Comparison of ENCODE assay signal across 17 cellular contexts in genomic region chr4:168615294-168615693, GRCh38.
DNase-seq lines count a peak whose midpoint lies in the region; ATAC-seq and TF ChIP-seq lines count a peak whose summit lies in the region.
"Had no signal": no experiment of that assay in that cellular context is flagged by ENCODE, and none has a peak within 500 bp of the region (broad histone marks: within the 10 kb centered on the region; RNA-seq: fewer than 3 reads in every experiment).

No MANE protein-coding gene starts in this region.

- peaks cover 6% of the 10 kb centered on the region for H3K9me3 Mint-ChIP-seq in neural progenitor cell
- H3K9me3 Mint-ChIP-seq: activated naive CD8-positive, alpha-beta T cell treated with anti-CD3 and anti-CD28 coated beads, Interleukin-2, amount 50 U/mL, for 24 hours; T-helper 1 cell treated with Interleukin-12 subunit alpha and Interleukin-12 subunit beta and Interleukin-4 antibody, amounts not matched to agents 30 μg/mL and 1 μg/mL, for 36 hours had no signal

- H3K4me2 ChIP-seq in neural progenitor cell, result peak overlapping the region; percentile 57

- no peak for TF ChIP-seq CTCF in neural progenitor cell (IDR thresholded peaks at IDR 0.05)

- peaks cover 30% of the 10 kb centered on the region for H3F3A ChIP-seq in neural progenitor cell (ENCODE audit: low read depth)

- no peak overlapping the region for H3K4me3 Mint-ChIP-seq in neural progenitor cell
- H3K4me3 Mint-ChIP-seq: activated naive CD8-positive, alpha-beta T cell treated with anti-CD3 and anti-CD28 coated beads, Interleukin-2, amount 50 U/mL, for 24 hours; T-helper 1 cell treated with Interleukin-12 subunit alpha and Interleukin-12 subunit beta and Interleukin-4 antibody, amounts not matched to agents 30 μg/mL and 1 μg/mL, for 36 hours had no signal

- H3K36me3 ChIP-seq in neural progenitor cell, result no peaks in the 10 kb centered on the region
- H3K36me3 ChIP-seq: uterus had no signal

- no peak overlapping the region for H2AFZ ChIP-seq in neural progenitor cell (replicated peaks)

- H3K9ac ChIP-seq in neural progenitor cell, result no peak overlapping the region

- peak overlapping the region; percentile 80 for H3K27ac ChIP-seq in neural progenitor cell
- H3K27ac ChIP-seq: C4-2B, psoas muscle, uterus had no signal

- no peaks in the 10 kb centered on the region for H3K27me3 ChIP-seq in neural progenitor cell
- H3K27me3 ChIP-seq: uterus had no signal

- ATAC-seq in HG03135 (IDR thresholded peaks at IDR 0.05; ENCODE audit: unreplicated experiment) (no peak), HG03442 (IDR thresholded peaks at IDR 0.05; ENCODE audit: unreplicated experiment) (no peak)
- ATAC-seq: activated naive CD8-positive, alpha-beta T cell treated with anti-CD3 and anti-CD28 coated beads, Interleukin-2, amount 50 U/mL, for 24 hours; psoas muscle had no signal

- H3K27ac Mint-ChIP-seq in neural progenitor cell, result peak overlapping the region; percentile 64
- H3K27ac Mint-ChIP-seq: activated naive CD8-positive, alpha-beta T cell treated with anti-CD3 and anti-CD28 coated beads, Interleukin-2, amount 50 U/mL, for 24 hours; T-helper 1 cell treated with Interleukin-12 subunit alpha and Interleukin-12 subunit beta and Interleukin-4 antibody, amounts not matched to agents 30 μg/mL and 1 μg/mL, for 36 hours had no signal

- peaks cover 2% of the 10 kb centered on the region for H3K27me3 Mint-ChIP-seq in neural progenitor cell (ENCODE audit: insufficient read depth, low read depth)

- peaks cover 38% of the 10 kb centered on the region for H3K4me1 ChIP-seq in neural progenitor cell
- H3K4me1 ChIP-seq: uterus had no signal

- no peaks in the 10 kb centered on the region for H3K9me3 ChIP-seq in neural progenitor cell (ENCODE audit: low read depth)
- H3K9me3 ChIP-seq: psoas muscle, uterus had no signal

- DNase-seq in Daoy (ENCODE audit: low read depth), result peak; percentile 64
- DNase-seq in M059J (ENCODE audit: low read depth), result peak; percentile 85
- DNase-seq in dedifferentiated amniotic fluid mesenchymal stem cell (ENCODE audit: extremely low spot score), result peak; percentile 87
- peak; percentile 76 for DNase-seq in neural progenitor cell (ENCODE audit: low spot score)
- DNase-seq in stimulated activated naive CD4-positive, alpha-beta T cell treated with Interleukin-2 at 50 U/mL for 16 hours (lab: John Stamatoyannopoulos, UW), result no peak
- DNase-seq in NCI-H1417 (lab: John Stamatoyannopoulos, UW), result no peak
- DNase-seq: activated CD4-positive, CD25-positive, alpha-beta regulatory T cell treated with anti-CD3 and anti-CD28 coated beads, Interleukin-2, amount 50 U/mL, for 72 hours; activated naive CD8-positive, alpha-beta T cell treated with anti-CD3 and anti-CD28 coated beads, Interleukin-2, amount 50 U/mL, for 24 hours; MV-4-11; OCI-M1; psoas muscle; stimulated activated CD4-positive, alpha-beta T cell treated with anti-CD3 and anti-CD28 coated beads, Interleukin-4, amount 100 ng/mL, for 1 hour; uterus had no signal

- H3K79me2 ChIP-seq in neural progenitor cell (ENCODE audit: low read depth), result no peaks in the 10 kb centered on the region

- H3K36me3 Mint-ChIP-seq in neural progenitor cell, result peaks cover 4% of the 10 kb centered on the region

- H3K4me1 Mint-ChIP-seq in neural progenitor cell, result peaks cover 23% of the 10 kb centered on the region
- H3K4me1 Mint-ChIP-seq: activated naive CD8-positive, alpha-beta T cell treated with anti-CD3 and anti-CD28 coated beads, Interleukin-2, amount 50 U/mL, for 24 hours had no signal

- H4K20me1 ChIP-seq in neural progenitor cell (ENCODE audit: low read depth), result no peaks in the 10 kb centered on the region

- H3K4me3 ChIP-seq in neural progenitor cell, result no peak overlapping the region
- H3K4me3 ChIP-seq: psoas muscle, uterus had no signal

Comparison
In these comparisons a context has a peak if more than half of its experiments do, and no peak if none do; other contexts are left out.
1. DNase-seq: peak in Daoy (single experiment), M059J (single experiment), dedifferentiated amniotic fluid mesenchymal stem cell (single experiment) and neural progenitor cell (single experiment); none in stimulated activated naive CD4-positive, alpha-beta T cell treated with Interleukin-2 at 50 U/mL for 16 hours (single experiment) and NCI-H1417 (0 of 3).